ENCODE assay signal across 8 cellular contexts in the genomic region with DNA sequence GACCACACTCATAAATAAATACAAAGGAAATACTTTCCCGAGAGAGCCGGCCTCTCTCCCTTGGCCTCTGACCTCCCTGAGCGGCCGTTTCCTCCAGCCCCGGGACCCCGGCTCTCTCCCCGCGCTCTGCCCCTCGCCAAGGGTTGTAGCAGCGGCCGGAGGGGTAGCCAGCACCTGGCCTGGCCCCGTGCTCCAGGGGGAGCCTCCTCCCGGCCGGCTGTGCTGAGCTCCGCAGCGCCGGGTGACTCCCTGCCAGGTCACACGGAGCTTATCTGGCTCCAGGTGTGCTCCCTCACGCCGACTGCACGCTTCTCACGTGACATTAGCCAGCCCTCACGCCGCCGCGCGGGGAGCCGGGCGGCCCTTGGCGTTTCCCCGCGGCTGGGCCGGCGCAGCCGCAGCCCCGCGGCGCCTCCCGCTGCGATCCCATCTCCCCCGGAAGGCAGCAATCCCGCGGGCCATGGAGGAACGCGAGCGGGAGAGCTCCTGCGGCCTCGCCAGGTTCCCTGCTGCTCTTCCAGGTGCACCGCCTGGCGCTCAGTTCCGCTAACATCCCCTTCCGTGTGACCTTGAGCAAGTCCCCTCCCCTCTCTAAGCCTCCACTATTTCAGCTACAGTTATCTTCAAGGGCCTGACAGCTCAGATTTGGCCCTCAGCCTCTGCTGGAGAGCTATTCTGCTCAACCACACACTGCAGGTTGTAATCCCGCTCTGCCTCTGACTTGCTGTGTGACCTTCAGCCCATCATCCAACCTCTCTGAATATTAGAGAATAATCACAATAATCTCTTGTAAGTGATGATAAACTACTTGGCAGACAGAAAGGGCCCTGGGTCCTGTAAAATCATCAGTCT. TPM values are rescaled to one million over a fixed set of nuclear protein-coding genes. Genes with fewer than 3 reads are reported as not detected.
DNase-seq lines count a peak whose midpoint lies in the region; ATAC-seq, FAIRE-seq and TF ChIP-seq lines count a peak whose summit lies in the region.

No MANE protein-coding gene starts in this region.

- peak; percentile 77 for DNase-seq in GM10266 (ENCODE audit: extremely low spot score)
- DNase-seq in HTR-8/SVneo (ENCODE audit: insufficient read length, low spot score): no peak
- DNase-seq in PC-3: peak; percentile 59
- DNase-seq in activated T-helper 1 cell treated with anti-CD3 and anti-CD28 coated beads, Interleukin-12 subunit alpha, Interleukin-12 subunit beta, Interleukin-2, Interleukin-4 antibody, amounts not matched to agents 30 ng/mL and 10 ng/mL and 1 ng/mL, durations not matched to agents 14 hours and 24 hours and 36 hours (ENCODE audit: low spot score): peak; percentile 22
- DNase-seq in fibroblast of peridontal ligament (ENCODE audit: extremely low read depth): peak; percentile 17
- DNase-seq in neuronal stem cell (ENCODE audit: low spot score): peak; percentile 41
- DNase-seq in type B pancreatic cell (ENCODE audit: extremely low spot score, unreplicated experiment): no peak
- no peak for DNase-seq in RCC 7860 (ENCODE audit: low spot score)

- peak overlapping the region; percentile 93 for H3K4me2 ChIP-seq in PC-3 (ENCODE audit: low read length)
- peak overlapping the region; percentile 88 for H3K4me2 ChIP-seq in neuronal stem cell (ENCODE audit: insufficient read depth, low read length, poor library complexity, severe bottlenecking)

- H2AFZ ChIP-seq in PC-3 (ENCODE audit: low read length) (peak overlapping the region; percentile 82), neuronal stem cell (ENCODE audit: low read length) (peak overlapping the region; percentile 90)

- H3K4ac ChIP-seq in neuronal stem cell (ENCODE audit: low read length): no peak overlapping the region

- peaks cover 38% of the 10 kb centered on the region for H3K79me2 ChIP-seq in PC-3 (ENCODE audit: low read length)

- peak overlapping the region; percentile 52 for H2BK15ac ChIP-seq in neuronal stem cell (ENCODE audit: low read length)

- TF ChIP-seq CTCF in GM10266 (IDR thresholded peaks at IDR 0.05; ENCODE audit: control insufficient read depth, insufficient read depth, low read depth, missing control alignments) (no peak), PC-3 (conservative IDR thresholded peaks at IDR 0.05; ENCODE audit: low read depth, low read length) (no peak), type B pancreatic cell (conservative IDR thresholded peaks at IDR 0.05) (no peak)

- peak overlapping the region; percentile 72 for H2BK120ac ChIP-seq in neuronal stem cell (ENCODE audit: low read depth, low read length)

- H3K18ac ChIP-seq in neuronal stem cell (ENCODE audit: low read length): peak overlapping the region; percentile 93

- H4K20me1 ChIP-seq in PC-3 (ENCODE audit: low read length): no peaks in the 10 kb centered on the region

- no peaks in the 10 kb centered on the region for H3F3A ChIP-seq in PC-3 (ENCODE audit: low read length, unreplicated experiment)

- peak; percentile 55 for FAIRE-seq in HTR-8/SVneo (lab: Jason Lieb, UNC)
- no peak for FAIRE-seq in RCC 7860 (lab: Jason Lieb, UNC)

- peak overlapping the region; percentile 61 for H3K14ac ChIP-seq in neuronal stem cell (ENCODE audit: low read length)

- H3K36me3 Mint-ChIP-seq in activated T-helper 1 cell treated with anti-CD3 and anti-CD28 coated beads, Interleukin-12 subunit alpha, Interleukin-12 subunit beta, Interleukin-2, Interleukin-4 antibody, amounts not matched to agents 30 ng/mL and 10 ng/mL and 1 ng/mL, durations not matched to agents 14 hours and 24 hours and 36 hours (ENCODE audit: low read depth): no peaks in the 10 kb centered on the region
- no peaks in the 10 kb centered on the region for H3K36me3 Mint-ChIP-seq in type B pancreatic cell

- CTCF ChIA-PET in PC-3 (lab: Charles Lee): interaction anchor here (0.6 to 1.3 kb wide), 3 partner anchors 19 to 31 kb away, joined by 3 to 5 read pairs (median 3); no protein-coding TSS in a partner anchor

- H3K27ac Mint-ChIP-seq in activated T-helper 1 cell treated with anti-CD3 and anti-CD28 coated beads, Interleukin-12 subunit alpha, Interleukin-12 subunit beta, Interleukin-2, Interleukin-4 antibody, amounts not matched to agents 30 ng/mL and 10 ng/mL and 1 ng/mL, durations not matched to agents 14 hours and 24 hours and 36 hours: peak overlapping the region; percentile 62
- H3K27ac Mint-ChIP-seq in type B pancreatic cell: peak overlapping the region; percentile 88

- peak; percentile 2; the same call in 1 of the 2 replicates for ATAC-seq in PC-3

- H3K4me3 Mint-ChIP-seq in activated T-helper 1 cell treated with anti-CD3 and anti-CD28 coated beads, Interleukin-12 subunit alpha, Interleukin-12 subunit beta, Interleukin-2, Interleukin-4 antibody, amounts not matched to agents 30 ng/mL and 10 ng/mL and 1 ng/mL, durations not matched to agents 14 hours and 24 hours and 36 hours: peak overlapping the region; percentile 86
- peak overlapping the region; percentile 85 for H3K4me3 Mint-ChIP-seq in type B pancreatic cell

- intact Hi-C loops in PC-3 (cut with micrococcal nuclease): loop anchor here (1.0 kb wide), 1 partner anchor 25 kb away; no protein-coding TSS in a partner anchor
- intact Hi-C loops in activated T-helper 1 cell treated with anti-CD3 and anti-CD28 coated beads, Interleukin-12 subunit alpha, Interleukin-12 subunit beta, Interleukin-2, Interleukin-4 antibody, amounts not matched to agents 30 ng/mL and 10 ng/mL and 1 ng/mL, durations not matched to agents 14 hours and 24 hours and 36 hours (cut with micrococcal nuclease): loop anchor here (1.0 kb wide), 1 partner anchor 27 kb away; no protein-coding TSS in a partner anchor

- no peaks in the 10 kb centered on the region for H3K9me3 ChIP-seq in PC-3 (ENCODE audit: low read length)
- no peaks in the 10 kb centered on the region for H3K9me3 ChIP-seq in neuronal stem cell (replicated peaks in 1 of 2; ENCODE audit: control insufficient read depth in 2 of 2, insufficient read depth in 1 of 2, low read depth in 1 of 2, low read length in 2 of 2)

- no peaks in the 10 kb centered on the region for H3K27me3 Mint-ChIP-seq in activated T-helper 1 cell treated with anti-CD3 and anti-CD28 coated beads, Interleukin-12 subunit alpha, Interleukin-12 subunit beta, Interleukin-2, Interleukin-4 antibody, amounts not matched to agents 30 ng/mL and 10 ng/mL and 1 ng/mL, durations not matched to agents 14 hours and 24 hours and 36 hours (ENCODE audit: insufficient read depth)
- no peaks in the 10 kb centered on the region for H3K27me3 Mint-ChIP-seq in type B pancreatic cell

- H2AK5ac ChIP-seq in neuronal stem cell (ENCODE audit: low read depth, low read length): peak overlapping the region; percentile 90

- peak overlapping the region; percentile 95 for H2BK12ac ChIP-seq in neuronal stem cell (ENCODE audit: low read length)

- peaks cover 6% of the 10 kb centered on the region for H3K79me1 ChIP-seq in neuronal stem cell (ENCODE audit: low read depth, low read length)

- H3K4me1 Mint-ChIP-seq in activated T-helper 1 cell treated with anti-CD3 and anti-CD28 coated beads, Interleukin-12 subunit alpha, Interleukin-12 subunit beta, Interleukin-2, Interleukin-4 antibody, amounts not matched to agents 30 ng/mL and 10 ng/mL and 1 ng/mL, durations not matched to agents 14 hours and 24 hours and 36 hours (ENCODE audit: low read depth): peaks cover 36% of the 10 kb centered on the region
- H3K4me1 Mint-ChIP-seq in type B pancreatic cell (ENCODE audit: unreplicated experiment): peaks cover 29% of the 10 kb centered on the region

- H3K4me3 ChIP-seq in PC-3 (ENCODE audit: low read length) (peak overlapping the region; percentile 72), neuronal stem cell (ENCODE audit: low read length in 2 of 2) (peak overlapping the region; percentile 54 to 76)

- no peaks in the 10 kb centered on the region for H3K9me3 Mint-ChIP-seq in activated T-helper 1 cell treated with anti-CD3 and anti-CD28 coated beads, Interleukin-12 subunit alpha, Interleukin-12 subunit beta, Interleukin-2, Interleukin-4 antibody, amounts not matched to agents 30 ng/mL and 10 ng/mL and 1 ng/mL, durations not matched to agents 14 hours and 24 hours and 36 hours
- H3K9me3 Mint-ChIP-seq in type B pancreatic cell: no peaks in the 10 kb centered on the region

- H3K23ac ChIP-seq in neuronal stem cell (ENCODE audit: low read depth, low read length, poor library complexity): peak overlapping the region; percentile 95

- no peaks in the 10 kb centered on the region for H3K27me3 ChIP-seq in PC-3 (ENCODE audit: low read length)
- H3K27me3 ChIP-seq in neuronal stem cell (ENCODE audit: control insufficient read depth in 3 of 3, insufficient read depth in 3 of 3, low read depth in 1 of 3, low read length in 3 of 3): peaks cover 0 to 11% (median 10%) of the 10 kb centered on the region in 3 experiments

- peak overlapping the region; percentile 59 for H2BK5ac ChIP-seq in neuronal stem cell (ENCODE audit: low read length)

- peak overlapping the region; percentile 81; the same call in 1 of the 2 replicates for H3K27ac ChIP-seq in PC-3 (ENCODE audit: low read length)
- no peak overlapping the region for H3K27ac ChIP-seq in neuronal stem cell (replicated peaks; ENCODE audit: low read length)

- no peak overlapping the region for H4K91ac ChIP-seq in neuronal stem cell (ENCODE audit: low read depth, low read length, poor library complexity)

- H3K36me3 ChIP-seq in PC-3 (ENCODE audit: low read depth, low read length) (no peaks in the 10 kb centered on the region), neuronal stem cell (replicated peaks in 1 of 2; ENCODE audit: control insufficient read depth in 2 of 2, insufficient read depth in 2 of 2, low read length in 2 of 2) (no peaks in the 10 kb centered on the region)

- H3K4me1 ChIP-seq in PC-3 (ENCODE audit: insufficient read depth, low read length) (peaks cover 44% of the 10 kb centered on the region), neuronal stem cell (ENCODE audit: control insufficient read depth in 2 of 2, insufficient read depth in 1 of 2, low read depth in 1 of 2, low read length in 2 of 2) (peaks cover 24 to 37% of the 10 kb centered on the region in 2 donors)

- no TSS peak for BruUV-seq in PC-3 (replicated peaks; lab: Mats Ljungman, UMichigan)

- H3K9ac ChIP-seq in PC-3 (ENCODE audit: low read length) (peak overlapping the region; percentile 68), neuronal stem cell (ENCODE audit: low read depth, low read length, poor library complexity) (peak overlapping the region; percentile 12)

- H4K8ac ChIP-seq in neuronal stem cell (ENCODE audit: low read depth, low read length): no peak overlapping the region

- H3K9me2 ChIP-seq in PC-3 (replicated peaks; ENCODE audit: low read length): no peaks in the 10 kb centered on the region

- POLR2A ChIA-PET in PC-3 (lab: Charles Lee; ENCODE audit: unreplicated experiment): no interaction called here

- whole genome bisulfite sequencing in neuronal stem cell (ENCODE audit: extremely low coverage in 2 of 2, insufficient read length in 2 of 2, insufficient replicate concordance in 1 of 2), 2 donors: no CpG with 5 or more reads among the region's 53 CpGs

RNA-seq across cellular contexts. Expression of gene MYO18A, which starts 3.5 kb away (rescaled TPM):
- total RNA-seq in PC-3 (2014; rRNA removed) (28.0 and 36.1 TPM in 2 replicates), type B pancreatic cell (ENCODE audit: low replicate concordance) (46.6 and 49.1 TPM in 2 replicates)
- total RNA-seq in activated T-helper 1 cell treated with anti-CD3 and anti-CD28 coated beads, Interleukin-12 subunit alpha, Interleukin-12 subunit beta, Interleukin-2, Interleukin-4 antibody, amounts not matched to agents 30 ng/mL and 10 ng/mL and 1 ng/mL, durations not matched to agents 14 hours and 24 hours and 36 hours: 38.2 and 40.5 TPM in 2 replicates
- polyA plus RNA-seq in neuronal stem cell (2013, experiment 1 of 2): 12.3 TPM
- polyA plus RNA-seq in neuronal stem cell (2013, experiment 2 of 2): 12.3 TPM

Comparison
In these comparisons a context has a peak if more than half of its experiments do, and no peak if none do; other contexts are left out.
1. DNase-seq: peak in GM10266 (single experiment), PC-3 (single experiment), activated T-helper 1 cell treated with anti-CD3 and anti-CD28 coated beads, Interleukin-12 subunit alpha, Interleukin-12 subunit beta, Interleukin-2, Interleukin-4 antibody, amounts not matched to agents 30 ng/mL and 10 ng/mL and 1 ng/mL, durations not matched to agents 14 hours and 24 hours and 36 hours (single experiment), fibroblast of peridontal ligament (single experiment) and neuronal stem cell (single experiment); none in HTR-8/SVneo (single experiment), type B pancreatic cell (single experiment) and RCC 7860 (single experiment).